ENCODE assay signal across 8 cellular contexts in the genomic region with DNA sequence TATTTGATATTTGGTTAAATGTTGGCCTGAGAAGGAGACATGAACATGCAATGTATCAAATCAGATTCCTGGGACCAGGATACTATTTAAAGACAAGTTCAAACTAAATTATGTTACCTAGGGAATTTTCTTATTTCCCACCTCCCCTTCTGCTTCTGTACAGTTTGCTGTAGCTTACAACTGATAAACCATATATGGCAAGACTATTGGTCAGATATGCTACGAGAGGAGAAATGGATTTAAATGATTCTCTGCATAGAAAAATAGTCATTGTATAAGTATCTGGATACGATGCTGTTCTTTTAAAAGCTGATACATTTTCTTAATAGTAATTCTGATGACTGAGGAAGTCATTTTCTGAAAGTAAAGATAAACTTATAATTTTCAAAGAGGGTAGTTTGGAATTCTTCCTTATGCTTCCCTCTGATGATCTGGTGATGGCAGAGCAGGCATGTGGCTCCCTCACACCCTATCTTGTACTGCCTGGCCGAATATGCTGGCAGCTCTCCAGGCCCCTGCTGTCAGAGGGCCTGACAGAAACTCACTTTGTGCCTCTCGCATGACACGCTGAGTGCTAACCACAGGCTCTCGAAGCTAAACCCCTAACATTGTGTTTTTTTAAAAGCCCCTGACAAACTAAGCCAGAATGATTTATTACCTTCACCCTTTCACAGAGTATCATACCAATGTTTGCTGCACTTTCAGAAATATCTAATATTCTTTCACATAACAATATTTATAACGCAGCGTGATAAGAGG. TPM values are rescaled to one million over a fixed set of nuclear protein-coding genes. Genes with fewer than 3 reads are reported as not detected.
DNase-seq lines count a peak whose midpoint lies in the region; ATAC-seq and TF ChIP-seq lines count a peak whose summit lies in the region.

No MANE protein-coding gene starts in this region.

- WGBS in mesendoderm (ENCODE audit: extremely low coverage, insufficient coverage, low lambda C conversion rate): no CpG with 5 or more reads among the region's 8 CpGs

- H2BK120ac ChIP-seq in mesendoderm (ENCODE audit: low read depth, low read length): no peak overlapping the region

- H4K8ac ChIP-seq in mesendoderm (ENCODE audit: low read depth, low read length): no peak overlapping the region

- ATAC-seq in GM21390 (IDR thresholded peaks at IDR 0.05; ENCODE audit: unreplicated experiment): peak; percentile 80
- ATAC-seq in GM18517 (IDR thresholded peaks at IDR 0.05; ENCODE audit: unreplicated experiment): no peak
- no peak for ATAC-seq in GM18519 (IDR thresholded peaks at IDR 0.05; ENCODE audit: low FRiP score, unreplicated experiment)

- H3K4me3 ChIP-seq in mesendoderm (ENCODE audit: low read length): no peak overlapping the region

- no peak overlapping the region for H2AK5ac ChIP-seq in mesendoderm (ENCODE audit: low read length)

- no peaks in the 10 kb centered on the region for H3K27me3 ChIP-seq in mesendoderm (ENCODE audit: insufficient read depth, low read length, poor library complexity)

- H3K4ac ChIP-seq in mesendoderm (ENCODE audit: low read depth, low read length): no peak overlapping the region

- H4K5ac ChIP-seq in mesendoderm (ENCODE audit: low read length): no peak overlapping the region

- no peak for TF ChIP-seq CTCF in GM20000 (IDR thresholded peaks at IDR 0.05; ENCODE audit: extremely low read depth, missing control alignments)

- no peak overlapping the region for H3K4me2 ChIP-seq in mesendoderm (ENCODE audit: low read length)

- no peak overlapping the region for H3K23ac ChIP-seq in mesendoderm (ENCODE audit: low read length)

- no peaks in the 10 kb centered on the region for H3K4me1 ChIP-seq in mesendoderm (ENCODE audit: control insufficient read depth, low read depth, low read length)

- H3K9ac ChIP-seq in mesendoderm (ENCODE audit: low read length): no peak overlapping the region

- H2BK5ac ChIP-seq in mesendoderm (ENCODE audit: low read length): no peak overlapping the region

- no peak overlapping the region for H3K56ac ChIP-seq in mesendoderm (ENCODE audit: low read length)

- no peaks in the 10 kb centered on the region for H3K79me2 ChIP-seq in mesendoderm (ENCODE audit: control insufficient read depth, insufficient read depth, low read length)

- no peaks in the 10 kb centered on the region for H3K79me1 ChIP-seq in mesendoderm (ENCODE audit: low read length)

- no peak overlapping the region for H2BK15ac ChIP-seq in mesendoderm (replicated peaks; ENCODE audit: low read depth)

- no peak overlapping the region for H3K27ac ChIP-seq in mesendoderm (ENCODE audit: low read depth, low read length)

- H3K18ac ChIP-seq in mesendoderm (ENCODE audit: low read length): no peak overlapping the region

- peak in 74 of 76 experiments; percentile 24 to 94 (median 85) for DNase-seq in HUDEP-2 (lab: John Stamatoyannopoulos, UW; ENCODE audit: unreplicated experiment in 76 of 76)
- peak; percentile 10 for DNase-seq in UCSD-AML1 (lab: John Stamatoyannopoulos, UW; ENCODE audit: unreplicated experiment)
- DNase-seq in mesendoderm: peak; percentile 16
- DNase-seq in medulla oblongata (ENCODE audit: extremely low spot score): no peak
- no peak for DNase-seq in GM20000 (ENCODE audit: low spot score)

- no peaks in the 10 kb centered on the region for H3K36me3 ChIP-seq in mesendoderm (ENCODE audit: control insufficient read depth, insufficient read depth, low read length)

RNA-seq across cellular contexts. Expression of a gene that starts 19.4 kb away (rescaled TPM):
- polyA plus RNA-seq in mesendoderm (2013, experiment 1 of 2): 103 TPM
- 103 TPM for polyA plus RNA-seq in mesendoderm (2013, experiment 2 of 2)

RNA-seq across cellular contexts. Expression of a gene that starts 40.7 kb away (rescaled TPM):
- polyA plus RNA-seq in mesendoderm (2013, experiment 1 of 2): 0.97 TPM
- polyA plus RNA-seq in mesendoderm (2013, experiment 2 of 2): 0.81 TPM

Comparison
In these comparisons a context has a peak if more than half of its experiments do, and no peak if none do; other contexts are left out.
1. DNase-seq: peak in HUDEP-2 (74 of 76), UCSD-AML1 (single experiment) and mesendoderm (single experiment); none in medulla oblongata (single experiment) and GM20000 (single experiment).